1 cellular context compared by ENCODE assay signal in genomic region chr9:128917151-128917849, GRCh38.
A peak's percentile ranks its signal among the peaks of the same experiment; 100 is the strongest.
TF ChIP-seq lines count a peak whose summit lies in the region.

No MANE protein-coding gene starts in this region.

TF ChIP-seq in HepG2, 621 proteins besides CTCF, POLR2A, EP300 and RAD21 (continues in another document):
- TF ChIP-seq NR2F1 (CRISPR knock-in tag; IDR thresholded peaks at IDR 0.05) = no peak
- no peak for TF ChIP-seq ZBTB10 (CRISPR knock-in tag; IDR thresholded peaks at IDR 0.05; ENCODE audit: borderline replicate concordance)
- TF ChIP-seq PBX3 (CRISPR knock-in tag; IDR thresholded peaks at IDR 0.05; ENCODE audit: borderline replicate concordance) = no peak
- TF ChIP-seq, protein P1, sequence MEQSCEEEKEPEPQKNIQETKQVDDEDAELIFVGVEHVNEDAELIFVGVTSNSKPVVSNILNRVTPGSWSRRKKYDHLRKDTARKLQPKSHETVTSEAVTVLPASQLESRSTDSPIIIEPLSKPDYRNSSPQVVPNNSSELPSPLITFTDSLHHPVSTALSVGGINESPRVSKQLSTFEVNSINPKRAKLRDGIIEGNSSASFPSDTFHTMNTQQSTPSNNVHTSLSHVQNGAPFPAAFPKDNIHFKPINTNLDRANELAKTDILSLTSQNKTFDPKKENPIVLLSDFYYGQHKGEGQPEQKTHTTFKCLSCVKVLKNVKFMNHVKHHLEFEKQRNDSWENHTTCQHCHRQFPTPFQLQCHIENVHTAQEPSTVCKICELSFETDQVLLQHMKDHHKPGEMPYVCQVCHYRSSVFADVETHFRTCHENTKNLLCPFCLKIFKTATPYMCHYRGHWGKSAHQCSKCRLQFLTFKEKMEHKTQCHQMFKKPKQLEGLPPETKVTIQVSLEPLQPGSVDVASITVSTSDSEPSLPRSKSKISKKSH (CRISPR knock-in tag; IDR thresholded peaks at IDR 0.05; ENCODE audit: borderline replicate concordance) = 0 out of 2 replicates have a peak, but pooled peaks have one; percentile 58
- no peak for TF ChIP-seq FIP1L1 (IDR thresholded peaks at IDR 0.05; ENCODE audit: borderline replicate concordance, insufficient read depth, low read depth, low read length)
- TF ChIP-seq, protein P2, sequence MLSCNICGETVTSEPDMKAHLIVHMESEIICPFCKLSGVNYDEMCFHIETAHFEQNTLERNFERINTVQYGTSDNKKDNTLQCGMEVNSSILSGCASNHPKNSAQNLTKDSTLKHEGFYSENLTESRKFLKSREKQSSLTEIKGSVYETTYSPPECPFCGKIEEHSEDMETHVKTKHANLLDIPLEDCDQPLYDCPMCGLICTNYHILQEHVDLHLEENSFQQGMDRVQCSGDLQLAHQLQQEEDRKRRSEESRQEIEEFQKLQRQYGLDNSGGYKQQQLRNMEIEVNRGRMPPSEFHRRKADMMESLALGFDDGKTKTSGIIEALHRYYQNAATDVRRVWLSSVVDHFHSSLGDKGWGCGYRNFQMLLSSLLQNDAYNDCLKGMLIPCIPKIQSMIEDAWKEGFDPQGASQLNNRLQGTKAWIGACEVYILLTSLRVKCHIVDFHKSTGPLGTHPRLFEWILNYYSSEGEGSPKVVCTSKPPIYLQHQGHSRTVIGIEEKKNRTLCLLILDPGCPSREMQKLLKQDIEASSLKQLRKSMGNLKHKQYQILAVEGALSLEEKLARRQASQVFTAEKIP (CRISPR knock-in tag; IDR thresholded peaks at IDR 0.05; ENCODE audit: borderline replicate concordance) = no peak
- TF ChIP-seq, protein P3, sequence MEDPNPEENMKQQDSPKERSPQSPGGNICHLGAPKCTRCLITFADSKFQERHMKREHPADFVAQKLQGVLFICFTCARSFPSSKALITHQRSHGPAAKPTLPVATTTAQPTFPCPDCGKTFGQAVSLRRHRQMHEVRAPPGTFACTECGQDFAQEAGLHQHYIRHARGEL (CRISPR knock-in tag; IDR thresholded peaks at IDR 0.05) = no peak
- TF ChIP-seq ZBTB34 (CRISPR knock-in tag; IDR thresholded peaks at IDR 0.05) = peak; percentile 70; the same call in 1 of the 2 replicates
- peak; percentile 11; the same call in 1 of the 2 replicates for TF ChIP-seq MEF2D (CRISPR knock-in tag; IDR thresholded peaks at IDR 0.05)
- 0 out of 2 replicates have a peak, but pooled peaks have one; percentile 69 for TF ChIP-seq ZNF232 (CRISPR knock-in tag; IDR thresholded peaks at IDR 0.05; ENCODE audit: borderline replicate concordance)
- TF ChIP-seq GATA4 (IDR thresholded peaks at IDR 0.05; ENCODE audit: borderline replicate concordance, low read depth) = no peak
- peak; percentile 61; the same call in 1 of the 2 replicates for TF ChIP-seq PPARG (CRISPR knock-in tag; conservative IDR thresholded peaks at IDR 0.05)
- no peak for TF ChIP-seq ZNF782 (CRISPR knock-in tag; IDR thresholded peaks at IDR 0.05; ENCODE audit: borderline replicate concordance)
- TF ChIP-seq DPF2 (CRISPR knock-in tag; IDR thresholded peaks at IDR 0.05; ENCODE audit: borderline replicate concordance, low read depth) = peak; percentile 42; the same call in 1 of the 2 replicates
- TF ChIP-seq, protein P4, sequence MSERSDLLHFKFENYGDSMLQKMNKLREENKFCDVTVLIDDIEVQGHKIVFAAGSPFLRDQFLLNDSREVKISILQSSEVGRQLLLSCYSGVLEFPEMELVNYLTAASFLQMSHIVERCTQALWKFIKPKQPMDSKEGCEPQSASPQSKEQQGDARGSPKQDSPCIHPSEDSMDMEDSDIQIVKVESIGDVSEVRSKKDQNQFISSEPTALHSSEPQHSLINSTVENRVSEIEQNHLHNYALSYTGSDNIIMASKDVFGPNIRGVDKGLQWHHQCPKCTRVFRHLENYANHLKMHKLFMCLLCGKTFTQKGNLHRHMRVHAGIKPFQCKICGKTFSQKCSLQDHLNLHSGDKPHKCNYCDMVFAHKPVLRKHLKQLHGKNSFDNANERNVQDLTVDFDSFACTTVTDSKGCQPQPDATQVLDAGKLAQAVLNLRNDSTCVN (CRISPR knock-in tag; IDR thresholded peaks at IDR 0.05; ENCODE audit: borderline replicate concordance) = peak; percentile 69; the same call in 1 of the 2 replicates
- TF ChIP-seq ZSCAN29 (CRISPR knock-in tag; conservative IDR thresholded peaks at IDR 0.05) = peak; percentile 87; the same call in 1 of the 2 replicates
- TF ChIP-seq ERF (CRISPR knock-in tag; IDR thresholded peaks at IDR 0.05) = peak; percentile 75
- no peak for TF ChIP-seq MLLT10 (CRISPR knock-in tag; IDR thresholded peaks at IDR 0.05)
- TF ChIP-seq RFX3 (CRISPR knock-in tag; IDR thresholded peaks at IDR 0.05) = 0 out of 2 replicates have a peak, but pooled peaks have one; percentile 15
- no peak for TF ChIP-seq HMG20B (CRISPR knock-in tag; conservative IDR thresholded peaks at IDR 0.05)
- TF ChIP-seq, protein P5, sequence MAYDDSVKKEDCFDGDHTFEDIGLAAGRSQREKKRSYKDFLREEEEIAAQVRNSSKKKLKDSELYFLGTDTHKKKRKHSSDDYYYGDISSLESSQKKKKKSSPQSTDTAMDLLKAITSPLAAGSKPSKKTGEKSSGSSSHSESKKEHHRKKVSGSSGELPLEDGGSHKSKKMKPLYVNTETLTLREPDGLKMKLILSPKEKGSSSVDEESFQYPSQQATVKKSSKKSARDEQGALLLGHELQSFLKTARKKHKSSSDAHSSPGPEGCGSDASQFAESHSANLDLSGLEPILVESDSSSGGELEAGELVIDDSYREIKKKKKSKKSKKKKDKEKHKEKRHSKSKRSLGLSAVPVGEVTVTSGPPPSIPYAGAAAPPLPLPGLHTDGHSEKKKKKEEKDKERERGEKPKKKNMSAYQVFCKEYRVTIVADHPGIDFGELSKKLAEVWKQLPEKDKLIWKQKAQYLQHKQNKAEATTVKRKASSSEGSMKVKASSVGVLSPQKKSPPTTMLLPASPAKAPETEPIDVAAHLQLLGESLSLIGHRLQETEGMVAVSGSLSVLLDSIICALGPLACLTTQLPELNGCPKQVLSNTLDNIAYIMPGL (CRISPR knock-in tag; IDR thresholded peaks at IDR 0.05; ENCODE audit: borderline replicate concordance in 1 of 2, low read depth in 1 of 2) = no peak
- TF ChIP-seq TFDP1 (CRISPR knock-in tag; IDR thresholded peaks at IDR 0.05; ENCODE audit: borderline replicate concordance) = peak; percentile 86; the same call in 1 of the 2 replicates
- 0 out of 2 replicates have a peak, but pooled peaks have one; percentile 30 for TF ChIP-seq ZNF800 (CRISPR knock-in tag; IDR thresholded peaks at IDR 0.05)
- peak; percentile 58; the same call in 1 of the 2 replicates for TF ChIP-seq ZBTB7A (CRISPR knock-in tag; IDR thresholded peaks at IDR 0.05)
- TF ChIP-seq BHLHE40 (IDR thresholded peaks at IDR 0.05; ENCODE audit: low read length) = no peak
- no peak for TF ChIP-seq ATF7 (IDR thresholded peaks at IDR 0.05)
- TF ChIP-seq ATF7 (CRISPR knock-in tag; IDR thresholded peaks at IDR 0.05) = no peak
- TF ChIP-seq ZNF264 (CRISPR knock-in tag; IDR thresholded peaks at IDR 0.05) = peak; percentile 17; the same call in 1 of the 2 replicates
- TF ChIP-seq ZBTB20 (CRISPR knock-in tag; IDR thresholded peaks at IDR 0.05; ENCODE audit: borderline replicate concordance, low read depth) = peak; percentile 36; the same call in 1 of the 2 replicates
- TF ChIP-seq NPAS2 (CRISPR knock-in tag; IDR thresholded peaks at IDR 0.05; ENCODE audit: borderline replicate concordance) = no peak
- peak; percentile 88 for TF ChIP-seq ZNF710 (CRISPR knock-in tag; IDR thresholded peaks at IDR 0.05; ENCODE audit: borderline replicate concordance)
- peak; percentile 52; the same call in 1 of the 2 replicates for TF ChIP-seq KAT8 (CRISPR knock-in tag; IDR thresholded peaks at IDR 0.05)
- 0 out of 2 replicates have a peak, but pooled peaks have one; percentile 22 for TF ChIP-seq ZNF562 (CRISPR knock-in tag; IDR thresholded peaks at IDR 0.05; ENCODE audit: borderline replicate concordance)
- peak; percentile 53; the same call in 1 of the 2 replicates for TF ChIP-seq ZNF329 (CRISPR knock-in tag; IDR thresholded peaks at IDR 0.05; ENCODE audit: low read depth)
- no peak for TF ChIP-seq RBFOX2 (IDR thresholded peaks at IDR 0.05; ENCODE audit: low read depth, low read length)
- TF ChIP-seq TCF12 (IDR thresholded peaks at IDR 0.05) = no peak
- no peak for TF ChIP-seq TCF12 (CRISPR knock-in tag; IDR thresholded peaks at IDR 0.05)
- TF ChIP-seq PCBP1 (IDR thresholded peaks at IDR 0.05; ENCODE audit: borderline replicate concordance, low read depth, low read length) = no peak
- TF ChIP-seq MLX (CRISPR knock-in tag; IDR thresholded peaks at IDR 0.05) = peak; percentile 70
- no peak for TF ChIP-seq FOXP1 (IDR thresholded peaks at IDR 0.05)
- TF ChIP-seq FOXP1 (CRISPR knock-in tag; IDR thresholded peaks at IDR 0.05) = peak; percentile 68; the same call in 1 of the 2 replicates
- TF ChIP-seq, protein P6, sequence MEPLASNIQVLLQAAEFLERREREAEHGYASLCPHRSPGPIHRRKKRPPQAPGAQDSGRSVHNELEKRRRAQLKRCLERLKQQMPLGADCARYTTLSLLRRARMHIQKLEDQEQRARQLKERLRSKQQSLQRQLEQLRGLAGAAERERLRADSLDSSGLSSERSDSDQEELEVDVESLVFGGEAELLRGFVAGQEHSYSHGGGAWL (CRISPR knock-in tag; IDR thresholded peaks at IDR 0.05) = peak; percentile 60; the same call in 1 of the 2 replicates
